In genomic region chr3:152360303-152360702, GRCh38 we compare ENCODE assay signal across 2 cellular contexts.
TF ChIP-seq lines count a peak whose summit lies in the region.

No MANE protein-coding gene starts in this region.

TF ChIP-seq in GM23338, 12 proteins besides CTCF, POLR2A, EP300 and RAD21 (continued from another document):
- TF ChIP-seq ZNF462 (CRISPR knock-in tag; IDR thresholded peaks at IDR 0.05) (no peak), EZH2phosphoT487 (IDR thresholded peaks at IDR 0.05; ENCODE audit: unreplicated experiment) (no peak)

TF ChIP-seq in HepG2, 621 proteins besides CTCF, POLR2A, EP300 and RAD21 (continued from another document):
- no peak for TF ChIP-seq POGK (CRISPR knock-in tag; conservative IDR thresholded peaks at IDR 0.05)
- no peak for TF ChIP-seq HOXA7 (CRISPR knock-in tag; IDR thresholded peaks at IDR 0.05)
- no peak for TF ChIP-seq FOXA1 (IDR thresholded peaks at IDR 0.05)
- TF ChIP-seq FOXA1 (CRISPR knock-in tag; IDR thresholded peaks at IDR 0.05) = no peak
- no peak for TF ChIP-seq PHF5A (CRISPR knock-in tag; IDR thresholded peaks at IDR 0.05; ENCODE audit: low read depth, unreplicated experiment)
- no peak for TF ChIP-seq HNRNPL (IDR thresholded peaks at IDR 0.05; ENCODE audit: low read depth, low read length)
- TF ChIP-seq HOXD1 (CRISPR knock-in tag; IDR thresholded peaks at IDR 0.05) = no peak
- no peak for TF ChIP-seq ZBTB38 (CRISPR knock-in tag; IDR thresholded peaks at IDR 0.05)
- no peak for TF ChIP-seq ZNF773 (CRISPR knock-in tag; IDR thresholded peaks at IDR 0.05; ENCODE audit: borderline replicate concordance)
- TF ChIP-seq TCF7 (IDR thresholded peaks at IDR 0.05; ENCODE audit: low read depth) = no peak
- no peak for TF ChIP-seq PHF21A (CRISPR knock-in tag; IDR thresholded peaks at IDR 0.05)
- no peak for TF ChIP-seq ZNF710 (CRISPR knock-in tag; IDR thresholded peaks at IDR 0.05; ENCODE audit: borderline replicate concordance)
- no peak for TF ChIP-seq ZNF362 (CRISPR knock-in tag; IDR thresholded peaks at IDR 0.05; ENCODE audit: borderline replicate concordance)
- no peak for TF ChIP-seq SRF (IDR thresholded peaks at IDR 0.05; ENCODE audit: low read depth, low read length)
- no peak for TF ChIP-seq ZNF17 (CRISPR knock-in tag; IDR thresholded peaks at IDR 0.05)
